In genomic region chr9:127545196-127546124, GRCh38 we compare ENCODE assay signal across 8 cellular contexts.
DNase-seq lines count a peak whose midpoint lies in the region; ATAC-seq, FAIRE-seq and TF ChIP-seq lines count a peak whose summit lies in the region.

No MANE protein-coding gene starts in this region.

- peak overlapping the region; percentile 66 for H3K4me2 ChIP-seq in astrocyte (ENCODE audit: low read length)

- H4K20me1 ChIP-seq in astrocyte (ENCODE audit: insufficient read depth, low read length) = peaks cover 93% of the 10 kb centered on the region

- H3K9me3 ChIP-seq in astrocyte (ENCODE audit: insufficient read depth, low read depth, low read length) = no peaks in the 10 kb centered on the region
- no peaks in the 10 kb centered on the region for H3K9me3 ChIP-seq in thyroid gland

- DNase-seq in CMK (ENCODE audit: low read depth) = peak; percentile 67
- peak; percentile 79 for DNase-seq in astrocyte (ENCODE audit: low read depth)
- DNase-seq in kidney epithelial cell (ENCODE audit: low read depth) = peak; percentile 92
- peak; percentile 62 to 77 for DNase-seq in thyroid gland
- DNase-seq in inferior parietal cortex (ENCODE audit: extremely low spot score) = no peak
- no peak for DNase-seq in DMS114 treated with DMSO at 0.1 percent for 48 hours (lab: John Stamatoyannopoulos, UW; ENCODE audit: unreplicated experiment)

- H3K27me3 ChIP-seq in astrocyte (ENCODE audit: insufficient read depth, low read length) (no peaks in the 10 kb centered on the region), kidney epithelial cell (ENCODE audit: control insufficient read depth, insufficient read depth, low read length) (no peaks in the 10 kb centered on the region), thyroid gland (no peaks in the 10 kb centered on the region)

- H3K27ac Mint-ChIP-seq in astrocyte (ENCODE audit: unreplicated experiment) = peak overlapping the region; percentile 88

- H3K9ac ChIP-seq in astrocyte (ENCODE audit: low read length) = peak overlapping the region; percentile 76

- FAIRE-seq in astrocyte (lab: Jason Lieb, UNC) = no peak

- ATAC-seq in HG03139 (IDR thresholded peaks at IDR 0.05; ENCODE audit: unreplicated experiment) = peak; percentile 52
- no peak for ATAC-seq in HG02938 (IDR thresholded peaks at IDR 0.05; ENCODE audit: unreplicated experiment)

- H3K79me2 ChIP-seq in astrocyte (ENCODE audit: insufficient read depth, low read length) = peaks cover 100% of the 10 kb centered on the region

- peaks cover 52% of the 10 kb centered on the region for H3K4me1 Mint-ChIP-seq in astrocyte (ENCODE audit: low read depth, unreplicated experiment)

- H3K36me3 Mint-ChIP-seq in astrocyte (ENCODE audit: low read depth, unreplicated experiment) = peaks cover 28% of the 10 kb centered on the region

- peak overlapping the region; percentile 20 for H3K4me3 Mint-ChIP-seq in astrocyte (ENCODE audit: unreplicated experiment)

- TF ChIP-seq CTCF in astrocyte (IDR thresholded peaks at IDR 0.05; ENCODE audit: insufficient read depth, low read depth, low read length) (no peak), kidney epithelial cell (IDR thresholded peaks at IDR 0.05; ENCODE audit: insufficient read depth, low read length, poor library complexity, severe bottlenecking) (peak; percentile 9), thyroid gland (IDR thresholded peaks at IDR 0.05) (no peak)

- H2AFZ ChIP-seq in astrocyte (ENCODE audit: low read depth, low read length) = no peak overlapping the region

- H3K36me3 ChIP-seq in astrocyte (ENCODE audit: insufficient read depth, low read length) (peaks cover 8% of the 10 kb centered on the region), kidney epithelial cell (ENCODE audit: control insufficient read depth, insufficient read depth, low read length) (peaks cover 2% of the 10 kb centered on the region), thyroid gland (no peaks in the 10 kb centered on the region)

- H3K27ac ChIP-seq in astrocyte (ENCODE audit: low read depth, low read length) (peak overlapping the region; percentile 86), thyroid gland (peak overlapping the region; percentile 74 to 90 (median 87))

- no peak for TF ChIP-seq POLR2A in thyroid gland (IDR thresholded peaks at IDR 0.05)

- intact Hi-C loops in thyroid gland (cut with DNase I) = no loop called here

- no peaks in the 10 kb centered on the region for H3K27me3 Mint-ChIP-seq in astrocyte (ENCODE audit: low read depth, unreplicated experiment)

- WGBS in thyroid gland, 2 donors = 34 to 38% methylated on average over 19 of the region's 25 CpGs

- H3K4me3 ChIP-seq in astrocyte (ENCODE audit: insufficient read depth, low read depth, low read length) (no peak overlapping the region), kidney epithelial cell (ENCODE audit: low read depth, low read length) (no peak overlapping the region), thyroid gland (replicated peaks in 1 of 3) (no peak overlapping the region)

- H3K4me1 ChIP-seq in astrocyte (ENCODE audit: insufficient read depth, low read length) (peaks cover 61% of the 10 kb centered on the region), thyroid gland (peaks cover 55 to 79% of the 10 kb centered on the region in 2 donors)

- no peaks in the 10 kb centered on the region for H3K9me3 Mint-ChIP-seq in astrocyte (ENCODE audit: unreplicated experiment)

Comparison
In these comparisons a context has a peak if more than half of its experiments do, and no peak if none do; other contexts are left out.
1. DNase-seq: peak in CMK (single experiment), astrocyte (single experiment), kidney epithelial cell (single experiment) and thyroid gland (2 of 2); none in inferior parietal cortex (single experiment) and DMS114 treated with DMSO at 0.1 percent for 48 hours (single experiment).